In the genomic region with DNA sequence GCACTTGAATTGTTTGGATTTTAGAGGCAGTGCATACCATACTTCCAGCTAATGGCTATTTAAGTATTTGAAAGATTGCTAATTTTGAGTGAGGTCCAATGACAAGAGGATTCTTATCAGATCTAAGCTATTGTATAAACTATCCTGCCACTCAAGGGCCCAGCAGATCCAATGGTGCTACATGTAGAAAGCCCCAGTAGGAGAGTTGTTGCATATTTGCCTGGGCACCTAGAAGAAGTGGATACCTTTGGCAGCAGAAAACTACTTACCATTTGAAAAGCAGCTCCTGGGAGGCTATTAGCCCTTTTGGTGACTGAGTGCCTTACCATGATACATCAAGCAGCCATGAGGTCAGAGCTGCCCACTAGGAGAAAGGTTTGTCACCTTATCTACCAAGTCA, we compare ENCODE assay signal across 29 cellular contexts.
"Had no signal": no experiment of that assay in that cellular context is flagged by ENCODE, and none has a peak within 500 bp of the region (broad histone marks: within the 10 kb centered on the region; RNA-seq: fewer than 3 reads in every experiment).

No MANE protein-coding gene starts in this region.

- H3K9me3 Mint-ChIP-seq: activated CD4-positive, alpha-beta T cell treated with anti-CD3 and anti-CD28 coated beads, Interleukin-2, amount 10 ng/mL, durations not matched to agents 24 days and 14 days; activated CD8-positive, alpha-beta T cell treated with anti-CD3 and anti-CD28 coated beads for 36 hours; activated naive CD4-positive, alpha-beta T cell treated with anti-CD3 and anti-CD28 coated beads, Interleukin-2, amount 50 U/mL, for 24 hours; activated T-cell treated with anti-CD3 and anti-CD28 coated beads, Interleukin-2, amount 50 U/mL, for 24 hours; activated T-helper 2 cell treated with anti-CD3 and anti-CD28 coated beads, Interferon-gamma antibody, Interleukin-2, Interleukin-4, amounts not matched to agents 10 μg/mL and 5 μg/mL and 100 μg/mL, durations not matched to agents 14 hours and 24 hours and 36 hours had no signal

- H3K27me3 ChIP-seq: ascending aorta, cardiac muscle cell, SJCRH30 had no signal

- H3K27me3 Mint-ChIP-seq: activated CD4-positive, alpha-beta T cell treated with anti-CD3 and anti-CD28 coated beads, Interleukin-2, amount 10 ng/mL, durations not matched to agents 24 days and 14 days; activated CD8-positive, alpha-beta T cell treated with anti-CD3 and anti-CD28 coated beads for 36 hours; activated naive CD4-positive, alpha-beta T cell treated with anti-CD3 and anti-CD28 coated beads, Interleukin-2, amount 50 U/mL, for 24 hours; activated naive CD8-positive, alpha-beta T cell treated with anti-CD3 and anti-CD28 coated beads, Interleukin-2, amount 10 ng/mL, durations not matched to agents 7 days and 5 days; activated T-cell treated with anti-CD3 and anti-CD28 coated beads, Interleukin-2, amount 50 U/mL, for 24 hours; central memory CD8-positive, alpha-beta T cell had no signal

- H3K4me1 Mint-ChIP-seq: activated CD4-positive, alpha-beta T cell treated with anti-CD3 and anti-CD28 coated beads, Interleukin-2, amount 10 ng/mL, durations not matched to agents 24 days and 14 days; activated naive CD4-positive, alpha-beta T cell treated with anti-CD3 and anti-CD28 coated beads, Interleukin-2, amount 50 U/mL, for 24 hours; activated naive CD8-positive, alpha-beta T cell treated with anti-CD3 and anti-CD28 coated beads, Interleukin-2, amount 10 ng/mL, durations not matched to agents 7 days and 5 days; central memory CD8-positive, alpha-beta T cell had no signal

- H3K9me3 ChIP-seq: ascending aorta, SJCRH30 had no signal

- H3K4me3 Mint-ChIP-seq: activated CD4-positive, alpha-beta T cell treated with anti-CD3 and anti-CD28 coated beads, Interleukin-2, amount 10 ng/mL, durations not matched to agents 24 days and 14 days; activated CD8-positive, alpha-beta T cell treated with anti-CD3 and anti-CD28 coated beads for 36 hours; activated naive CD4-positive, alpha-beta T cell treated with anti-CD3 and anti-CD28 coated beads, Interleukin-2, amount 50 U/mL, for 24 hours; activated naive CD8-positive, alpha-beta T cell treated with anti-CD3 and anti-CD28 coated beads, Interleukin-2, amount 10 ng/mL, durations not matched to agents 7 days and 5 days; activated T-cell treated with anti-CD3 and anti-CD28 coated beads, Interleukin-2, amount 50 U/mL, for 24 hours; central memory CD8-positive, alpha-beta T cell had no signal

- DNase-seq: activated CD4-positive, alpha-beta T cell treated with anti-CD3 and anti-CD28 coated beads, Interleukin-2, amount 10 ng/mL, durations not matched to agents 24 days and 14 days; activated CD4-positive, alpha-beta T cell treated with anti-CD3 and anti-CD28 coated beads, Interleukin-2, amount 50 U/mL, for 4 hours; activated CD8-positive, alpha-beta T cell treated with anti-CD3 and anti-CD28 coated beads for 36 hours; activated gamma-delta T cell; activated naive CD4-positive, alpha-beta T cell treated with Interleukin-2 at 50 U/mL for 16 hours; activated naive CD8-positive, alpha-beta T cell treated with anti-CD3 and anti-CD28 coated beads, Interleukin-2, amount 10 ng/mL, durations not matched to agents 7 days and 5 days; activated T-cell treated with anti-CD3 and anti-CD28 coated beads, Interleukin-2, amount 50 U/mL, for 24 hours; amygdala; Kasumi-1; KG1; MM.1S; MV-4-11; NCI-H1092; NCI-H1436 treated with DMSO at 0.1 percent for 48 hours; NCI-H1694 treated with DMSO at 0.1 percent for 48 hours; NCI-H2029 treated with DMSO at 0.1 percent for 48 hours; NCI-H2107; NCI-H345; NCI-H524 treated with DMSO at 0.1 percent for 48 hours; SHP77; SJCRH30; T1000; WERI-Rb-1 had no signal

- H3K27ac Mint-ChIP-seq: activated CD4-positive, alpha-beta T cell treated with anti-CD3 and anti-CD28 coated beads, Interleukin-2, amount 10 ng/mL, durations not matched to agents 24 days and 14 days; activated CD8-positive, alpha-beta T cell treated with anti-CD3 and anti-CD28 coated beads for 36 hours; activated naive CD4-positive, alpha-beta T cell treated with anti-CD3 and anti-CD28 coated beads, Interleukin-2, amount 50 U/mL, for 24 hours; activated naive CD8-positive, alpha-beta T cell treated with anti-CD3 and anti-CD28 coated beads, Interleukin-2, amount 10 ng/mL, durations not matched to agents 7 days and 5 days; activated T-cell treated with anti-CD3 and anti-CD28 coated beads, Interleukin-2, amount 50 U/mL, for 24 hours; activated T-helper 2 cell treated with anti-CD3 and anti-CD28 coated beads, Interferon-gamma antibody, Interleukin-2, Interleukin-4, amounts not matched to agents 10 μg/mL and 5 μg/mL and 100 μg/mL, durations not matched to agents 14 hours and 24 hours and 36 hours had no signal

- ATAC-seq: activated CD8-positive, alpha-beta T cell treated with anti-CD3 and anti-CD28 coated beads for 36 hours had no signal

- H3K36me3 Mint-ChIP-seq: activated naive CD4-positive, alpha-beta T cell treated with anti-CD3 and anti-CD28 coated beads, Interleukin-2, amount 50 U/mL, for 24 hours; activated naive CD8-positive, alpha-beta T cell treated with anti-CD3 and anti-CD28 coated beads, Interleukin-2, amount 10 ng/mL, durations not matched to agents 7 days and 5 days had no signal

- H3K4me1 ChIP-seq: ascending aorta, SJCRH30 had no signal

- H3K36me3 ChIP-seq: ascending aorta, cardiac muscle cell, SJCRH30, WERI-Rb-1 had no signal

- H3K4me3 ChIP-seq: ascending aorta, cardiac muscle cell, SJCRH30, SK-N-MC had no signal

- H3K27ac ChIP-seq: ascending aorta, cardiac muscle cell, SJCRH30, SK-N-MC, WERI-Rb-1 had no signal
